28 cellular contexts compared by ENCODE assay signal in the genomic region with DNA sequence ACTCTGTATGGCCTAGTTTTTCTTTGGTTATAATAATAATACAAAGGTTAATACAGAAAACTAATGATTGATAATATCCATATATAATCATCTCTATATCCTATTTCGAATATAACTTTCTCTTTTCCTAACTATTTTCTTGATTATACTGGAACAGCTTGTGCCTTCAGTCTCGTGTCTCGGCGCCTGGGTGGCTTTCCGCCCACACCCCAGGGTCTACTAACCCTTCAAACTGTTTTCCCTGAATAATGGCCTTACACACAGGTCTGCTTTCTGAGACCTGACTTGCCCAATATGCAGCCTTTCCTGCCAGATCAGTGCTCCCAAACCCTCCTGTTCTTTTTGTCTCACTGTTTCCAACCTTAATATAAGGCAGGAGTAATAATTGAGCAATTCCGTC. TPM values are rescaled to one million over a fixed set of nuclear protein-coding genes. Genes with fewer than 3 reads are reported as not detected.
A peak's percentile ranks its signal among the peaks of the same experiment; 100 is the strongest.
DNase-seq lines count a peak whose midpoint lies in the region; ATAC-seq and TF ChIP-seq lines count a peak whose summit lies in the region.
"Had no signal": no experiment of that assay in that cellular context is flagged by ENCODE, and none has a peak within 500 bp of the region (broad histone marks: within the 10 kb centered on the region; RNA-seq: fewer than 3 reads in every experiment).

No MANE protein-coding gene starts in this region.

- 64 to 75% methylated on average over 6 of the region's 6 CpGs for WGBS in tibial nerve, 2 donors
- WGBS in thyroid gland, 2 donors = 85 to 91% methylated on average over 6 of the region's 6 CpGs

- CTCF ChIA-PET in CD8-positive, alpha-beta memory T cell (lab: Charles Lee) = interaction anchor here (1.3 to 5.6 kb wide), 4 partner anchors 14 to 278 kb away, joined by 3 to 51 read pairs (median 5); no protein-coding TSS in a partner anchor

- DNase-seq in CD8-positive, alpha-beta memory T cell = no peak
- DNase-seq in glutamatergic neuron (no peak), tibial nerve (ENCODE audit: low spot score in 2 of 2) (no peak), thyroid gland (no peak)
- DNase-seq in stimulated activated CD4-positive, alpha-beta T cell treated with anti-CD3 and anti-CD28 coated beads, Interleukin-4, amount 100 ng/mL, for 4 hours = no peak
- DNase-seq: AML-193; CD8-positive, alpha-beta T cell; DMS79 treated with DMSO at 0.1 percent for 48 hours; GF-D8; MV-4-11; NCI-H1105; NCI-H1436 treated with DMSO at 0.1 percent for 48 hours; NCI-H187 treated with DMSO at 0.1 percent for 48 hours; NCI-H2171 treated with DMSO at 0.1 percent for 48 hours; NCI-H446; NCI-H524 treated with DMSO at 0.1 percent for 48 hours; NCI-H774; SK-N-SH had no signal

- H3K4me3 ChIP-seq in CD8-positive, alpha-beta memory T cell (ENCODE audit: low read length) = no peak overlapping the region
- no peak overlapping the region for H3K4me3 ChIP-seq in tibial nerve
- no peak overlapping the region for H3K4me3 ChIP-seq in thyroid gland (replicated peaks in 1 of 3)
- H3K4me3 ChIP-seq: A549 had no signal

- TF ChIP-seq CTCF in glutamatergic neuron (IDR thresholded peaks at IDR 0.05; ENCODE audit: partially characterized antibody, unreplicated experiment) (no peak), tibial nerve (IDR thresholded peaks at IDR 0.05) (no peak), thyroid gland (IDR thresholded peaks at IDR 0.05) (no peak)

- H3K27ac Mint-ChIP-seq in CD8-positive, alpha-beta memory T cell = no peak overlapping the region
- no peak overlapping the region for H3K27ac Mint-ChIP-seq in glutamatergic neuron (ENCODE audit: unreplicated experiment)
- H3K27ac Mint-ChIP-seq: CD8-positive, alpha-beta T cell had no signal

- H3K36me3 ChIP-seq in CD8-positive, alpha-beta memory T cell (ENCODE audit: insufficient read depth, low read length) = no peaks in the 10 kb centered on the region
- H3K36me3 ChIP-seq in tibial nerve = no peaks in the 10 kb centered on the region
- no peaks in the 10 kb centered on the region for H3K36me3 ChIP-seq in thyroid gland

- POLR2A ChIA-PET in CD8-positive, alpha-beta memory T cell (lab: Charles Lee) = no interaction called here

- intact Hi-C loops in thyroid gland (cut with DNase I) = loop anchor here (5.0 kb wide), 2 partner anchors 246 to 281 kb away; a partner anchor contains a TSS

- no peak overlapping the region for H3K4me3 Mint-ChIP-seq in CD8-positive, alpha-beta memory T cell
- peak overlapping the region; percentile 8 for H3K4me3 Mint-ChIP-seq in glutamatergic neuron (ENCODE audit: unreplicated experiment)
- H3K4me3 Mint-ChIP-seq: CD8-positive, alpha-beta T cell had no signal

- TF ChIP-seq POLR2A in tibial nerve (IDR thresholded peaks at IDR 0.05) (no peak), thyroid gland (IDR thresholded peaks at IDR 0.05) (no peak)

- ATAC-seq in HG03460 (IDR thresholded peaks at IDR 0.05; ENCODE audit: unreplicated experiment) = no peak
- ATAC-seq: A549; CD8-positive, alpha-beta T cell; HCT116 had no signal

- peaks cover 12 to 26% (median 15%) of the 10 kb centered on the region in 3 donors for H3K4me1 Mint-ChIP-seq in CD8-positive, alpha-beta memory T cell
- peaks cover 51% of the 10 kb centered on the region for H3K4me1 Mint-ChIP-seq in glutamatergic neuron (ENCODE audit: low read depth, unreplicated experiment)

- TF ChIP-seq EP300 in tibial nerve (IDR thresholded peaks at IDR 0.05) = no peak

- peaks cover 3 to 8% of the 10 kb centered on the region in 2 donors for H3K27me3 Mint-ChIP-seq in CD8-positive, alpha-beta memory T cell
- H3K27me3 Mint-ChIP-seq in glutamatergic neuron (ENCODE audit: unreplicated experiment) = no peaks in the 10 kb centered on the region

- no peaks in the 10 kb centered on the region for H3K36me3 Mint-ChIP-seq in CD8-positive, alpha-beta memory T cell
- H3K36me3 Mint-ChIP-seq in glutamatergic neuron (ENCODE audit: unreplicated experiment) = no peaks in the 10 kb centered on the region
- H3K36me3 Mint-ChIP-seq: CD8-positive, alpha-beta T cell had no signal

- H3K27me3 ChIP-seq in CD8-positive, alpha-beta memory T cell (ENCODE audit: insufficient read depth, low read length, poor library complexity, severe bottlenecking) = no peaks in the 10 kb centered on the region
- H3K27me3 ChIP-seq in tibial nerve (no peaks in the 10 kb centered on the region), thyroid gland (no peaks in the 10 kb centered on the region)

- peak overlapping the region; percentile 7 for H3K27ac ChIP-seq in CD8-positive, alpha-beta memory T cell (ENCODE audit: low read depth, low read length)
- H3K27ac ChIP-seq in angular gyrus (ENCODE audit: low read depth, low read length) = peak overlapping the region; percentile 92
- H3K27ac ChIP-seq in tibial nerve = peak overlapping the region; percentile 61 to 84 (median 67)
- H3K27ac ChIP-seq in thyroid gland = no peak overlapping the region
- H3K27ac ChIP-seq: A549, C4-2B had no signal

- H3K9me3 Mint-ChIP-seq in CD8-positive, alpha-beta memory T cell = no peaks in the 10 kb centered on the region
- no peaks in the 10 kb centered on the region for H3K9me3 Mint-ChIP-seq in glutamatergic neuron (ENCODE audit: unreplicated experiment)
- H3K9me3 Mint-ChIP-seq: CD8-positive, alpha-beta T cell had no signal

- no peaks in the 10 kb centered on the region for H3K9me3 ChIP-seq in CD8-positive, alpha-beta memory T cell (ENCODE audit: low read length)
- H3K9me3 ChIP-seq in tibial nerve = no peaks in the 10 kb centered on the region
- no peaks in the 10 kb centered on the region for H3K9me3 ChIP-seq in thyroid gland
- H3K9me3 ChIP-seq: A549, SK-N-SH had no signal

- H3K4me1 ChIP-seq in CD8-positive, alpha-beta memory T cell (ENCODE audit: insufficient read depth, low read length) = peaks cover 5% of the 10 kb centered on the region
- peaks cover 0 to 26% (median 17%) of the 10 kb centered on the region in 4 donors for H3K4me1 ChIP-seq in tibial nerve
- H3K4me1 ChIP-seq in thyroid gland = peaks cover 0 to 20% of the 10 kb centered on the region in 2 donors

RNA-seq across cellular contexts. Expression of a gene that starts 5.2 kb away (rescaled TPM):
- total RNA-seq in CD8-positive, alpha-beta memory T cell = 10 to 100 TPM; 50.1 to 50.6 TPM
- 37.8 TPM for polyA plus RNA-seq in CD8-positive, alpha-beta memory T cell
- 46.1 TPM for total RNA-seq in glutamatergic neuron (ENCODE audit: unreplicated experiment)
- total RNA-seq in tibial nerve = 10 to 100 TPM; 60.7 to 70.8 (median 66.9) TPM
- total RNA-seq in thyroid gland = 100 to 1,000 TPM in 3 of 4 donors, 10 to 100 TPM in 1; 81.6 to 189 (median 141) TPM

RNA-seq across cellular contexts. Expression of a gene that starts 10.2 kb away (rescaled TPM):
- under 1 TPM in 1 of 2 experiments, not detected in 1; 0.73 TPM for total RNA-seq in CD8-positive, alpha-beta memory T cell
- 0.26 TPM for polyA plus RNA-seq in CD8-positive, alpha-beta memory T cell
- total RNA-seq in glutamatergic neuron (ENCODE audit: unreplicated experiment) (20.0 TPM), tibial nerve (1 to 10 TPM; 1.5 to 5.1 (median 4.1) TPM), thyroid gland (1 to 10 TPM; 1.3 to 4.6 (median 2.8) TPM)
- total RNA-seq: H4 had no signal

RNA-seq across cellular contexts. Expression of a gene that starts 21.6 kb away (rescaled TPM):
- not detected for total RNA-seq in CD8-positive, alpha-beta memory T cell
- not detected for polyA plus RNA-seq in CD8-positive, alpha-beta memory T cell
- 1.9 TPM for total RNA-seq in glutamatergic neuron (ENCODE audit: unreplicated experiment)
- not detected for total RNA-seq in tibial nerve
- not detected for total RNA-seq in thyroid gland
- total RNA-seq: Calu3; CD8-positive, alpha-beta T cell; H4; HT-29; LHCN-M2; MCF 10A had no signal

RNA-seq across cellular contexts. Expression of a gene that starts 21.8 kb away (rescaled TPM):
- 100 to 1,000 TPM in 1 of 2 experiments, 10 to 100 TPM in 1; 98.2 to 106 TPM for total RNA-seq in CD8-positive, alpha-beta memory T cell
- 20.9 TPM for polyA plus RNA-seq in CD8-positive, alpha-beta memory T cell
- total RNA-seq in glutamatergic neuron (ENCODE audit: unreplicated experiment) = 149 TPM
- 10 to 100 TPM; 63.0 to 74.5 (median 71.3) TPM for total RNA-seq in tibial nerve
- 10 to 100 TPM; 59.8 to 84.0 (median 62.2) TPM for total RNA-seq in thyroid gland

RNA-seq across cellular contexts. Expression of a gene that starts 27.9 kb away (rescaled TPM):
- not detected for total RNA-seq in CD8-positive, alpha-beta memory T cell
- polyA plus RNA-seq in CD8-positive, alpha-beta memory T cell = not detected
- not detected for total RNA-seq in glutamatergic neuron (ENCODE audit: unreplicated experiment)
- total RNA-seq in tibial nerve = under 1 TPM in 1 of 4 donors, not detected in 3; 0.39 TPM
- 1 to 10 TPM in 1 of 4 donors, under 1 TPM in 1, not detected in 2; 0.93 to 1.0 TPM for total RNA-seq in thyroid gland
- total RNA-seq: Calu3; CD8-positive, alpha-beta T cell; H4; HT-29; LHCN-M2; MCF 10A had no signal
- polyA plus RNA-seq: A549, SK-N-SH had no signal

Comparison
In these comparisons a context has a peak if more than half of its experiments do, and no peak if none do; other contexts are left out.
1. H3K27ac ChIP-seq: peak in CD8-positive, alpha-beta memory T cell (single experiment), angular gyrus (single experiment) and tibial nerve (4 of 4); none in thyroid gland (0 of 3).